ENCODE assay signal across 18 cellular contexts in the genomic region with DNA sequence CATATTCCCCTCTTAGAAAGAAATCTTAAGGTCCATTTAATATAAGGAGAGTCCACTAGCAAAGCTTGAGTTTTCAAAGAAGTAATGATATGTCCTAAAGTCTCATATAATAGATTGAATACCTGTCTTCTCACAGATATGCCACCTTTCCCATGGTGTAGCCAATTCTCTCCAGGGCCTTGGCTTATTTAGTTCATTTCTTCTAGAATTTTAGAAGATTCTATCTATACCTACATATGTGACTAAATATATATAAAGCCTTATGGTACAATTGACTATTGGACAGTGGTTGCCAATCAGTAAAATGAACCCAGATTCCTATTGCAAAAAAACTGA.
"Had no signal": no experiment of that assay in that cellular context is flagged by ENCODE, and none has a peak within 500 bp of the region (broad histone marks: within the 10 kb centered on the region; RNA-seq: fewer than 3 reads in every experiment).

No MANE protein-coding gene starts in this region.

- DNase-seq: Karpas-422, KG1, MG63, NCI-H1092, NCI-H1105 treated with DMSO at 0.1 percent for 48 hours, NCI-H1417 treated with DMSO at 0.1 percent for 48 hours, NCI-H1694, NCI-H187 treated with DMSO at 0.1 percent for 48 hours, NCI-H2029 treated with DMSO at 0.1 percent for 48 hours, NCI-H2227 treated with DMSO at 0.1 percent for 48 hours, NCI-H524, NCI-H526 treated with DMSO at 0.1 percent for 48 hours, NCI-H748 treated with DMSO at 0.1 percent for 48 hours, RPMI8226, SHP77, SK-N-SH, T-helper 1 cell had no signal

- H3K9me3 ChIP-seq: MG63, SK-N-SH had no signal

- H3K36me3 ChIP-seq: MG63 had no signal

- H3K4me2 ChIP-seq: SK-N-SH had no signal

- H3K27ac ChIP-seq: HL-60 had no signal

- H3K27me3 ChIP-seq: MG63 had no signal

- H3K9ac ChIP-seq: SK-N-SH had no signal

- H3K4me3 ChIP-seq: MG63 had no signal
